Comparison of ENCODE assay signal across 10 cellular contexts in the genomic region with DNA sequence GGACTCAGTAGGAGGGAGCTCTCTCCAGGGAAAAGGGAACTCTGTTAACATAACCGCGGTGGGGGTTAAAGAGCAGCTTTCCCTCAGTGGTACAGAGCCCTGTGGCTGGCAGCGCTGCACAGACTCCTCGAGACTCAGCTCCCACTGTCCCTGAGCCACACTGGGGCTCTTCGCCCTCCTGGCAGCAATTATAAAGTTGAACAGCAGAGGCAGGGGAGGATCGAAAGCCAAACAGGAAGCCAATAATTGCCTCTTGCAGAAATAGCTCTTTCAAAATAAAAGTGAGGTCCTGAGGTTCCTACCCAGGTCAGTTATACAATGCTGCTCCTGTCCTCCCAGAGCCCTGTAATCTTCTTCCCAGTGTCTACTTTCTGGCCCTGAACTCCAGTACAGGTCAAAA.
DNase-seq lines count a peak whose midpoint lies in the region; ATAC-seq, FAIRE-seq and TF ChIP-seq lines count a peak whose summit lies in the region.
"Had no signal": no experiment of that assay in that cellular context is flagged by ENCODE, and none has a peak within 500 bp of the region (broad histone marks: within the 10 kb centered on the region; RNA-seq: fewer than 3 reads in every experiment).

No MANE protein-coding gene starts in this region.

- H3K27me3 Mint-ChIP-seq in WTC11 (ENCODE audit: low read depth) = no peaks in the 10 kb centered on the region

- peaks cover 6% of the 10 kb centered on the region for H3K36me3 Mint-ChIP-seq in WTC11
- H3K36me3 Mint-ChIP-seq in stimulated activated effector memory CD8-positive, alpha-beta T cell treated with anti-CD3 and anti-CD28 coated beads, Interleukin-12 subunit alpha, Interleukin-12 subunit beta, amount 100 ng/mL, for 72 hours = no peaks in the 10 kb centered on the region

- H3K27ac Mint-ChIP-seq in WTC11 = no peak overlapping the region
- H3K27ac Mint-ChIP-seq in stimulated activated effector memory CD8-positive, alpha-beta T cell treated with anti-CD3 and anti-CD28 coated beads, Interleukin-12 subunit alpha, Interleukin-12 subunit beta, amount 100 ng/mL, for 72 hours = no peak overlapping the region

- no peak overlapping the region for H3K27ac ChIP-seq in coronary artery
- H3K27ac ChIP-seq: upper lobe of right lung had no signal

- FAIRE-seq in HTR-8/SVneo (lab: Jason Lieb, UNC) = no peak

- peaks cover 18% of the 10 kb centered on the region for H3K9me3 Mint-ChIP-seq in WTC11
- H3K9me3 Mint-ChIP-seq in stimulated activated effector memory CD8-positive, alpha-beta T cell treated with anti-CD3 and anti-CD28 coated beads, Interleukin-12 subunit alpha, Interleukin-12 subunit beta, amount 100 ng/mL, for 72 hours = peaks cover 3% of the 10 kb centered on the region

- DNase-seq in GM13976 (ENCODE audit: low spot score) (peak; percentile 50), WTC11 (ENCODE audit: low spot score) (no peak), coronary artery (ENCODE audit: low spot score) (no peak), HTR-8/SVneo (ENCODE audit: insufficient read length, low spot score) (no peak)
- no peak for DNase-seq in effector CD8-positive, alpha-beta T cell (lab: John Stamatoyannopoulos, UW)
- no peak for DNase-seq in stimulated activated effector memory CD8-positive, alpha-beta T cell treated with anti-CD3 and anti-CD28 coated beads, Interleukin-12 subunit alpha, Interleukin-12 subunit beta, amount 100 ng/mL, for 72 hours (ENCODE audit: low spot score in 2 of 2)
- DNase-seq: aorta, upper lobe of right lung had no signal

- no peak for TF ChIP-seq CTCF in GM13976 (IDR thresholded peaks at IDR 0.05; ENCODE audit: borderline replicate concordance, control extremely low read depth, extremely low read depth, insufficient read depth, missing control alignments)
- TF ChIP-seq CTCF in WTC11 (IDR thresholded peaks at IDR 0.05) = no peak
- TF ChIP-seq CTCF in coronary artery (IDR thresholded peaks at IDR 0.05) = no peak

- CTCF ChIA-PET in WTC11 (lab: Charles Lee) = interaction anchor here (0.7 to 1.4 kb wide), 3 partner anchors 33 to 165 kb away, joined by 3 to 6 read pairs (median 3); no protein-coding TSS in a partner anchor

- H3K4me3 ChIP-seq in coronary artery = no peak overlapping the region
- H3K4me3 ChIP-seq: upper lobe of right lung had no signal

- ATAC-seq in GM19395 (IDR thresholded peaks at IDR 0.05; ENCODE audit: unreplicated experiment) (peak; percentile 79), HG03135 (IDR thresholded peaks at IDR 0.05; ENCODE audit: unreplicated experiment) (peak; percentile 64), WTC11 (peak; percentile 77)
- ATAC-seq in stimulated activated effector memory CD8-positive, alpha-beta T cell treated with anti-CD3 and anti-CD28 coated beads, Interleukin-12 subunit alpha, Interleukin-12 subunit beta, amount 100 ng/mL, for 72 hours = no peak
- ATAC-seq: upper lobe of right lung had no signal

- no peak overlapping the region for H3K4me3 Mint-ChIP-seq in WTC11
- H3K4me3 Mint-ChIP-seq in stimulated activated effector memory CD8-positive, alpha-beta T cell treated with anti-CD3 and anti-CD28 coated beads, Interleukin-12 subunit alpha, Interleukin-12 subunit beta, amount 100 ng/mL, for 72 hours = no peak overlapping the region

- in situ Hi-C loops in GM13976 (cut with MboI; ENCODE audit: low sequenced_read_pairs, unreplicated experiment) = no loop called here

- POLR2A ChIA-PET in WTC11 (lab: Charles Lee) = no interaction called here

- H3K4me1 Mint-ChIP-seq in WTC11 = peaks cover 20% of the 10 kb centered on the region
- no peaks in the 10 kb centered on the region for H3K4me1 Mint-ChIP-seq in stimulated activated effector memory CD8-positive, alpha-beta T cell treated with anti-CD3 and anti-CD28 coated beads, Interleukin-12 subunit alpha, Interleukin-12 subunit beta, amount 100 ng/mL, for 72 hours

TF ChIP-seq in WTC11, 78 proteins besides CTCF, POLR2A, EP300 and RAD21:
- TF ChIP-seq NFE2L1 (CRISPR knock-in tag; IDR thresholded peaks at IDR 0.05) = no peak
- no peak for TF ChIP-seq JAZF1 (CRISPR knock-in tag; IDR thresholded peaks at IDR 0.05)
- TF ChIP-seq ZNF263 (CRISPR knock-in tag; IDR thresholded peaks at IDR 0.05; ENCODE audit: low read depth) = no peak
- TF ChIP-seq NFYB (CRISPR knock-in tag; conservative IDR thresholded peaks at IDR 0.05; ENCODE audit: low read depth) = no peak
- no peak for TF ChIP-seq ZNF138 (CRISPR knock-in tag; conservative IDR thresholded peaks at IDR 0.05)
- no peak for TF ChIP-seq OVOL2 (CRISPR knock-in tag; IDR thresholded peaks at IDR 0.05; ENCODE audit: borderline replicate concordance)
- no peak for TF ChIP-seq CBFB (CRISPR knock-in tag; IDR thresholded peaks at IDR 0.05; ENCODE audit: low read depth)
- TF ChIP-seq CREB1 (CRISPR knock-in tag; IDR thresholded peaks at IDR 0.05) = no peak
- TF ChIP-seq RELA (CRISPR knock-in tag; IDR thresholded peaks at IDR 0.05; ENCODE audit: borderline replicate concordance) = no peak
